ENCODE assay signal across 8 cellular contexts in genomic region chr10:99976886-99977391, GRCh38. TPM values are rescaled to one million over a fixed set of nuclear protein-coding genes. Genes with fewer than 3 reads are reported as not detected.
DNase-seq lines count a peak whose midpoint lies in the region; TF ChIP-seq lines count a peak whose summit lies in the region.

No MANE protein-coding gene starts in this region.

- H3K9me2 ChIP-seq in OCI-LY1 (ENCODE audit: low read depth, low read length), result no peaks in the 10 kb centered on the region

- peak overlapping the region; percentile 35 for H3K9ac ChIP-seq in OCI-LY1 (ENCODE audit: low read length)

- peak overlapping the region; percentile 15 for H3K4me3 ChIP-seq in OCI-LY1 (ENCODE audit: low read depth, low read length, poor library complexity, severe bottlenecking)
- peak overlapping the region; percentile 1 for H3K4me3 ChIP-seq in epithelial cell of proximal tubule (ENCODE audit: low read depth, low read length)

- H3K79me2 ChIP-seq in OCI-LY1 (ENCODE audit: insufficient read depth, low read length), result peaks cover 28% of the 10 kb centered on the region

- H2AFZ ChIP-seq in OCI-LY1 (ENCODE audit: low read length), result no peak overlapping the region

- peak overlapping the region; percentile 60 for H3K4me2 ChIP-seq in OCI-LY1 (ENCODE audit: low read length)

- 0 out of 2 replicates have a peak, but pooled peaks cover 5% of the 10 kb centered on the region for H3F3A ChIP-seq in OCI-LY1 (ENCODE audit: insufficient read depth, low read length)

- no peaks in the 10 kb centered on the region for H3K36me3 ChIP-seq in OCI-LY1 (ENCODE audit: insufficient read depth, low read length)

- DNase-seq in AG09319 (ENCODE audit: extremely low read depth, low read depth) (peak; percentile 70), epithelial cell of proximal tubule (ENCODE audit: low read depth) (peak; percentile 77), non-pigmented ciliary epithelial cell (ENCODE audit: low read depth) (peak; percentile 90), substantia nigra (lab: John Stamatoyannopoulos, UW) (no peak), GM19240 (ENCODE audit: insufficient read length, low spot score) (no peak), COR-L47 (lab: John Stamatoyannopoulos, UW) (no peak), NCI-H2107 (lab: John Stamatoyannopoulos, UW) (no peak)

- no peaks in the 10 kb centered on the region for H3K9me3 ChIP-seq in OCI-LY1 (ENCODE audit: low read length)

- TF ChIP-seq CTCF in AG09319 (IDR thresholded peaks at IDR 0.05; ENCODE audit: low read depth, low read length), result no peak
- no peak for TF ChIP-seq CTCF in OCI-LY1 (IDR thresholded peaks at IDR 0.05; ENCODE audit: low read length)
- no peak for TF ChIP-seq CTCF in epithelial cell of proximal tubule (conservative IDR thresholded peaks at IDR 0.05; ENCODE audit: low read depth, low read length)

- H3K27ac ChIP-seq in OCI-LY1 (ENCODE audit: low read depth, low read length, poor library complexity, severe bottlenecking) (peak overlapping the region; percentile 96), substantia nigra (ENCODE audit: low read depth, low read length, poor library complexity, severe bottlenecking) (no peak overlapping the region)

- H3K4me1 ChIP-seq in OCI-LY1 (ENCODE audit: insufficient read depth, low read length, severe bottlenecking), result peaks cover 87% of the 10 kb centered on the region

- no peaks in the 10 kb centered on the region for H4K20me1 ChIP-seq in OCI-LY1 (ENCODE audit: insufficient read depth, low read length)

- H3K27me3 ChIP-seq in OCI-LY1 (ENCODE audit: insufficient read depth, low read length), result no peaks in the 10 kb centered on the region

RNA-seq across cellular contexts. Expression of gene DNMBP, which starts 32.8 kb away (rescaled TPM):
- total RNA-seq in epithelial cell of proximal tubule, result 17.2 and 20.5 TPM in 2 replicates

Comparison
In these comparisons a context has a peak if more than half of its experiments do, and no peak if none do; other contexts are left out.
1. DNase-seq: peak in AG09319 (single experiment), epithelial cell of proximal tubule (single experiment) and non-pigmented ciliary epithelial cell (single experiment); none in substantia nigra (0 of 49), GM19240 (single experiment), COR-L47 (single experiment) and NCI-H2107 (single experiment).